Comparison of ENCODE assay signal across 1 cellular context in the genomic region with DNA sequence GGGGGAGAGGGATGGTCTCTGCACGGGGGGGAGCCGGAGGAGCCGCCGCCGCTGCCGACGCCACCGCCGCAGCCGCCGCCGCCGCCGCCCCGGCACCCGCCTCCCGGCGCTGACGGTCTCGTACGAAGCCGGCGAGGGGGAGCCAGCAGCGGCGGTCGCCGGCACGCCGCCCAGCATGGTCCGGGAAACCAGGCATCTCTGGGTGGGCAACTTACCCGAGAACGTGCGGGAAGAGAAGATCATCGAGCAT.
TF ChIP-seq lines count a peak whose summit lies in the region.

No MANE protein-coding gene starts in this region.

TF ChIP-seq in HepG2, 621 proteins besides CTCF, POLR2A, EP300 and RAD21 (continued from another document):
- TF ChIP-seq MEIS2 (CRISPR knock-in tag; IDR thresholded peaks at IDR 0.05) (no peak), AKAP8 (CRISPR knock-in tag; IDR thresholded peaks at IDR 0.05) (no peak), ZNF138 (CRISPR knock-in tag; IDR thresholded peaks at IDR 0.05; ENCODE audit: low read depth) (0 out of 2 replicates have a peak, but pooled peaks have one; percentile 24), ZNF441 (CRISPR knock-in tag; IDR thresholded peaks at IDR 0.05; ENCODE audit: borderline replicate concordance) (0 out of 2 replicates have a peak, but pooled peaks have one; percentile 5), ZNF609 (CRISPR knock-in tag; IDR thresholded peaks at IDR 0.05; ENCODE audit: borderline replicate concordance) (no peak), ZNF513 (CRISPR knock-in tag; conservative IDR thresholded peaks at IDR 0.05) (no peak), ZNF616 (CRISPR knock-in tag; IDR thresholded peaks at IDR 0.05; ENCODE audit: low read depth) (peak; percentile 67; the same call in 1 of the 2 replicates)
- TF ChIP-seq, protein P1, sequence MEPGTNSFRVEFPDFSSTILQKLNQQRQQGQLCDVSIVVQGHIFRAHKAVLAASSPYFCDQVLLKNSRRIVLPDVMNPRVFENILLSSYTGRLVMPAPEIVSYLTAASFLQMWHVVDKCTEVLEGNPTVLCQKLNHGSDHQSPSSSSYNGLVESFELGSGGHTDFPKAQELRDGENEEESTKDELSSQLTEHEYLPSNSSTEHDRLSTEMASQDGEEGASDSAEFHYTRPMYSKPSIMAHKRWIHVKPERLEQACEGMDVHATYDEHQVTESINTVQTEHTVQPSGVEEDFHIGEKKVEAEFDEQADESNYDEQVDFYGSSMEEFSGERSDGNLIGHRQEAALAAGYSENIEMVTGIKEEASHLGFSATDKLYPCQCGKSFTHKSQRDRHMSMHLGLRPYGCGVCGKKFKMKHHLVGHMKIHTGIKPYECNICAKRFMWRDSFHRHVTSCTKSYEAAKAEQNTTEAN (CRISPR knock-in tag; conservative IDR thresholded peaks at IDR 0.05) = no peak
TF ChIP-seq in HepG2: peak in this region for 7.
